Comparison of ENCODE assay signal across 20 cellular contexts in the genomic region with DNA sequence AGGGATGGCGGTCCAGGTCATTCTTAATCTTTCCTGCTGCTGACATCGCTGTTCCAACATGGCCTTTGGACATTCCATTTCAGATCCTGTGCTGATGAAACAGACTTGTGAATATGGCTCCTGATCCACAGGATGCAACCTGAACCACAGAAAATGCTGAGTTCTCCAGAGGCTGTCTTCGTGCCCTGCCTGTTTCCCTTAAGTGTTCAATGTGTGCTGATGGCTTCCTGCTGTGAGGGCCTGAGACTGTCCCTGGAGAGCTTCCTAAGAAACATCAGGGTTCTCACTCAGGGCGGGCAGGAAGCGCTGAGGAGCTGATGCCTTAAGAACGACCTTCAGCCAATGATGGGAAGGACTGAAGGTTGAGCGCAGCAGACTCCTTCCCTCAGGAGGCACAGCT.
DNase-seq lines count a peak whose midpoint lies in the region; ATAC-seq and TF ChIP-seq lines count a peak whose summit lies in the region.
"Had no signal": no experiment of that assay in that cellular context is flagged by ENCODE, and none has a peak within 500 bp of the region (broad histone marks: within the 10 kb centered on the region; RNA-seq: fewer than 3 reads in every experiment).

No MANE protein-coding gene starts in this region.

- H3K4me1 ChIP-seq in H9 (ENCODE audit: insufficient read depth, low read length) (no peaks in the 10 kb centered on the region), mesendoderm (ENCODE audit: control insufficient read depth, low read depth, low read length) (no peaks in the 10 kb centered on the region), tibial nerve (no peaks in the 10 kb centered on the region)

- no peak for TF ChIP-seq EP300 in tibial nerve (IDR thresholded peaks at IDR 0.05)

- H3K4me3 Mint-ChIP-seq in H9 = no peak overlapping the region
- H3K4me3 Mint-ChIP-seq: CD14-positive monocyte; CD4-positive, alpha-beta T cell; CD8-positive, alpha-beta memory T cell; HFFc6 had no signal

- no peak overlapping the region for H2AK5ac ChIP-seq in H9 (ENCODE audit: insufficient read length, low read length)
- no peak overlapping the region for H2AK5ac ChIP-seq in mesendoderm (ENCODE audit: low read length)

- no CpG with 5 or more reads among the region's 7 CpGs for WGBS in H9 (ENCODE audit: extremely low coverage, insufficient read length, low lambda C conversion rate)
- no CpG with 5 or more reads among the region's 7 CpGs for WGBS in mesendoderm (ENCODE audit: extremely low coverage, insufficient coverage, low lambda C conversion rate)
- WGBS in tibial nerve, 2 donors = 62 to 65% methylated on average over 6 to 7 of the region's 7 CpGs

- H2BK20ac ChIP-seq in H9 (ENCODE audit: low read depth, low read length, poor library complexity, severe bottlenecking) = no peak overlapping the region

- no peak overlapping the region for H4K8ac ChIP-seq in H9 (replicated peaks; ENCODE audit: insufficient read length, low read depth, low read length)
- no peak overlapping the region for H4K8ac ChIP-seq in mesendoderm (ENCODE audit: low read depth, low read length)

- H2BK5ac ChIP-seq in H9 (ENCODE audit: insufficient read length, low read length) (no peak overlapping the region), mesendoderm (ENCODE audit: low read length) (no peak overlapping the region)

- H3K79me2 ChIP-seq in H9 (ENCODE audit: insufficient read depth, low read length) = no peaks in the 10 kb centered on the region
- H3K79me2 ChIP-seq in mesendoderm (ENCODE audit: control insufficient read depth, insufficient read depth, low read length) = no peaks in the 10 kb centered on the region

- no peak overlapping the region for H3K4me2 ChIP-seq in H9 (ENCODE audit: insufficient read depth, insufficient read length, low read length)
- H3K4me2 ChIP-seq in mesendoderm (ENCODE audit: low read length) = no peak overlapping the region

- no peak overlapping the region for H2BK12ac ChIP-seq in H9 (ENCODE audit: insufficient read length, low read depth, low read length)

- TF ChIP-seq POLR2A in NB4 (IDR thresholded peaks at IDR 0.05; ENCODE audit: extremely low read depth, insufficient read length) (no peak), tibial nerve (IDR thresholded peaks at IDR 0.05) (no peak)

- H2AFZ ChIP-seq in H9 (ENCODE audit: low read length) = no peak overlapping the region

- no peak for DNase-seq in H9
- peak; percentile 9 for DNase-seq in NB4 (ENCODE audit: low read depth)
- peak; percentile 17 for DNase-seq in choroid plexus epithelial cell (ENCODE audit: low read depth)
- DNase-seq in mesendoderm = peak; percentile 57
- DNase-seq in tibial nerve (ENCODE audit: low spot score in 2 of 2) = no peak
- DNase-seq in activated T-cell treated with anti-CD3 and anti-CD28 coated beads for 4 hours = no peak
- no peak for DNase-seq in coronary artery (ENCODE audit: low spot score)
- DNase-seq in sciatic nerve (ENCODE audit: low spot score) = no peak
- DNase-seq: CD4-positive, alpha-beta T cell; CD8-positive, alpha-beta memory T cell; DMS 273 treated with DMSO at 0.1 percent for 48 hours; DMS79; EL; GDM1; GOT3; H7; HFFc6 had no signal

- H3K36me3 ChIP-seq in mesendoderm (ENCODE audit: control insufficient read depth, insufficient read depth, low read length) (no peaks in the 10 kb centered on the region), tibial nerve (no peaks in the 10 kb centered on the region)

- no peak overlapping the region for H3K9ac ChIP-seq in H9 (ENCODE audit: extremely low read depth, insufficient read length, low read length)
- H3K9ac ChIP-seq in mesendoderm (ENCODE audit: low read length) = no peak overlapping the region

- H3K23me2 ChIP-seq in H9 (ENCODE audit: insufficient read length, low read depth, low read length, poor library complexity, severe bottlenecking) = no peaks in the 10 kb centered on the region

- no peak overlapping the region for H4K91ac ChIP-seq in H9 (ENCODE audit: insufficient read length, low read depth, low read length)

- H3K56ac ChIP-seq in H9 (ENCODE audit: insufficient read length, low read depth, low read length) (no peak overlapping the region), mesendoderm (ENCODE audit: low read length) (no peak overlapping the region)

- H3K9me3 ChIP-seq in H9 (ENCODE audit: control insufficient read depth, low read depth, low read length) (no peaks in the 10 kb centered on the region), tibial nerve (no peaks in the 10 kb centered on the region)

- intact Hi-C loops in sciatic nerve (cut with DNase I) = no loop called here

- H3K27ac ChIP-seq in H9 (ENCODE audit: insufficient read length, low read depth, low read length) (no peak overlapping the region), mesendoderm (ENCODE audit: low read depth, low read length) (no peak overlapping the region), tibial nerve (no peak overlapping the region), coronary artery (no peak overlapping the region)

- no peaks in the 10 kb centered on the region for H4K20me1 ChIP-seq in H9 (ENCODE audit: control insufficient read depth, insufficient read depth, insufficient read length)

- H3K23ac ChIP-seq in H9 (ENCODE audit: insufficient read length, low read depth, low read length) (no peak overlapping the region), mesendoderm (ENCODE audit: low read length) (no peak overlapping the region)

- no peak overlapping the region for H3K4me3 ChIP-seq in NB4 (ENCODE audit: low read depth, low read length)
- no peak overlapping the region for H3K4me3 ChIP-seq in choroid plexus epithelial cell (ENCODE audit: low read depth, low read length)
- no peak overlapping the region for H3K4me3 ChIP-seq in mesendoderm (ENCODE audit: low read length)
- no peak overlapping the region for H3K4me3 ChIP-seq in tibial nerve
- H3K4me3 ChIP-seq in coronary artery = no peak overlapping the region
- H3K4me3 ChIP-seq: GM12878 had no signal

- TF ChIP-seq CTCF in H9 (conservative IDR thresholded peaks at IDR 0.05) (no peak), NB4 (IDR thresholded peaks at IDR 0.05; ENCODE audit: low read depth, low read length) (no peak), choroid plexus epithelial cell (conservative IDR thresholded peaks at IDR 0.05; ENCODE audit: low read depth, low read length) (no peak), tibial nerve (IDR thresholded peaks at IDR 0.05) (no peak), coronary artery (IDR thresholded peaks at IDR 0.05) (no peak)

- peaks cover 3% of the 10 kb centered on the region for H3K27me3 Mint-ChIP-seq in H9 (ENCODE audit: low read depth)
- H3K27me3 Mint-ChIP-seq: CD4-positive, alpha-beta T cell; CD8-positive, alpha-beta memory T cell had no signal

- H2BK120ac ChIP-seq in H9 (ENCODE audit: low read depth, low read length, poor library complexity, severe bottlenecking) (no peak overlapping the region), mesendoderm (ENCODE audit: low read depth, low read length) (no peak overlapping the region)

- no peak for ATAC-seq in sciatic nerve
- ATAC-seq: GM12878, HCT116 had no signal

- H2BK15ac ChIP-seq in H9 (ENCODE audit: low read depth, low read length) (no peak overlapping the region), mesendoderm (replicated peaks; ENCODE audit: low read depth) (no peak overlapping the region)

- H3K4ac ChIP-seq in H9 (ENCODE audit: low read depth, low read length) (no peak overlapping the region), mesendoderm (ENCODE audit: low read depth, low read length) (no peak overlapping the region)

- no peaks in the 10 kb centered on the region; a peak in 2 of 7 replicates for H3K36me3 Mint-ChIP-seq in H9 (ENCODE audit: insufficient read depth in 1 of 3, low read depth in 3 of 3)
- H3K36me3 Mint-ChIP-seq: CD14-positive monocyte; CD8-positive, alpha-beta memory T cell had no signal

- no peaks in the 10 kb centered on the region for H3K27me3 ChIP-seq in H9 (ENCODE audit: insufficient read depth, low read length)
- no peaks in the 10 kb centered on the region for H3K27me3 ChIP-seq in mesendoderm (ENCODE audit: insufficient read depth, low read length, poor library complexity)
- no peaks in the 10 kb centered on the region for H3K27me3 ChIP-seq in tibial nerve

- H3K9me3 Mint-ChIP-seq in H9 = no peaks in the 10 kb centered on the region; a peak in 1 of 5 replicates

- H4K5ac ChIP-seq in H9 (ENCODE audit: insufficient read length, low read depth, low read length) (no peak overlapping the region), mesendoderm (ENCODE audit: low read length) (no peak overlapping the region)

- peak overlapping the region; percentile 8; the same call in 1 of the 2 replicates for H3K14ac ChIP-seq in H9 (ENCODE audit: insufficient read depth, low read length)

- no peak overlapping the region for H3T11ph ChIP-seq in H9 (ENCODE audit: low read length)

- H3K18ac ChIP-seq in H9 (ENCODE audit: insufficient read length, low read depth, low read length) (no peak overlapping the region), mesendoderm (ENCODE audit: low read length) (no peak overlapping the region)

- H3K79me1 ChIP-seq in H9 (ENCODE audit: insufficient read depth, low read depth, low read length, poor library complexity, severe bottlenecking) = no peaks in the 10 kb centered on the region
- no peaks in the 10 kb centered on the region for H3K79me1 ChIP-seq in mesendoderm (ENCODE audit: low read length)

- peaks cover 13 to 24% of the 10 kb centered on the region in 2 experiments for H3K4me1 Mint-ChIP-seq in H9
- H3K4me1 Mint-ChIP-seq: CD14-positive monocyte; CD8-positive, alpha-beta memory T cell had no signal

- no peak overlapping the region for H3K27ac Mint-ChIP-seq in H9
- H3K27ac Mint-ChIP-seq: CD14-positive monocyte; CD4-positive, alpha-beta T cell; CD8-positive, alpha-beta memory T cell; HFFc6 had no signal

Comparison
In these comparisons a context has a peak if more than half of its experiments do, and no peak if none do; other contexts are left out.
1. DNase-seq: peak in NB4 (single experiment), choroid plexus epithelial cell (single experiment) and mesendoderm (single experiment); none in H9 (single experiment), tibial nerve (0 of 2), activated T-cell treated with anti-CD3 and anti-CD28 coated beads for 4 hours (single experiment), coronary artery (single experiment) and sciatic nerve (single experiment).